1 cellular context compared by ENCODE assay signal in the genomic region with DNA sequence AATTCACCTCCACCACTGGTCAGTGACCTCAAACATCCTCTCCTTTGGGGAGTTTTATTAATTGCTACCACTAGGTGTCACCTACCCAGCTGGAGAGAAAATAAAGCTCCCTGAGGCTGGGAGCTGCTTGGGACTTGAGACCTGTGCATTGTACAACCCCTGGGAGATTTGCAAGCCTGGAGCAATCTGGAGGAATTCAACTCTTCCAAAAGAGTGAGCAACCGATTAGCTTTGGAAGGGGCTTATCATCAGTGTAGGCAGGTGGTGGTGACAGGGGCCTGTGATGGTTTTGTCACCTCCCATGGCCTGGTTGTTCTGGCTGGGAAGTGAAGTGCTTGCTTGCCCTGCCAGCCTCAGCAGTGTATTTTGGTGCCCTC.
TF ChIP-seq lines count a peak whose summit lies in the region.

No MANE protein-coding gene starts in this region.

TF ChIP-seq in GM23338, 12 proteins besides CTCF, POLR2A, EP300 and RAD21 (continued from another document):
- TF ChIP-seq, protein P1, sequence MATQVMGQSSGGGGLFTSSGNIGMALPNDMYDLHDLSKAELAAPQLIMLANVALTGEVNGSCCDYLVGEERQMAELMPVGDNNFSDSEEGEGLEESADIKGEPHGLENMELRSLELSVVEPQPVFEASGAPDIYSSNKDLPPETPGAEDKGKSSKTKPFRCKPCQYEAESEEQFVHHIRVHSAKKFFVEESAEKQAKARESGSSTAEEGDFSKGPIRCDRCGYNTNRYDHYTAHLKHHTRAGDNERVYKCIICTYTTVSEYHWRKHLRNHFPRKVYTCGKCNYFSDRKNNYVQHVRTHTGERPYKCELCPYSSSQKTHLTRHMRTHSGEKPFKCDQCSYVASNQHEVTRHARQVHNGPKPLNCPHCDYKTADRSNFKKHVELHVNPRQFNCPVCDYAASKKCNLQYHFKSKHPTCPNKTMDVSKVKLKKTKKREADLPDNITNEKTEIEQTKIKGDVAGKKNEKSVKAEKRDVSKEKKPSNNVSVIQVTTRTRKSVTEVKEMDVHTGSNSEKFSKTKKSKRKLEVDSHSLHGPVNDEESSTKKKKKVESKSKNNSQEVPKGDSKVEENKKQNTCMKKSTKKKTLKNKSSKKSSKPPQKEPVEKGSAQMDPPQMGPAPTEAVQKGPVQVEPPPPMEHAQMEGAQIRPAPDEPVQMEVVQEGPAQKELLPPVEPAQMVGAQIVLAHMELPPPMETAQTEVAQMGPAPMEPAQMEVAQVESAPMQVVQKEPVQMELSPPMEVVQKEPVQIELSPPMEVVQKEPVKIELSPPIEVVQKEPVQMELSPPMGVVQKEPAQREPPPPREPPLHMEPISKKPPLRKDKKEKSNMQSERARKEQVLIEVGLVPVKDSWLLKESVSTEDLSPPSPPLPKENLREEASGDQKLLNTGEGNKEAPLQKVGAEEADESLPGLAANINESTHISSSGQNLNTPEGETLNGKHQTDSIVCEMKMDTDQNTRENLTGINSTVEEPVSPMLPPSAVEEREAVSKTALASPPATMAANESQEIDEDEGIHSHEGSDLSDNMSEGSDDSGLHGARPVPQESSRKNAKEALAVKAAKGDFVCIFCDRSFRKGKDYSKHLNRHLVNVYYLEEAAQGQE (IDR thresholded peaks at IDR 0.05; ENCODE audit: unreplicated experiment): no peak
- TF ChIP-seq ZNF114 (CRISPR knock-in tag; IDR thresholded peaks at IDR 0.05) (no peak), ZNF331 (CRISPR knock-in tag; IDR thresholded peaks at IDR 0.05; ENCODE audit: low read depth) (no peak)
